Comparison of ENCODE assay signal across 7 cellular contexts in the genomic region with DNA sequence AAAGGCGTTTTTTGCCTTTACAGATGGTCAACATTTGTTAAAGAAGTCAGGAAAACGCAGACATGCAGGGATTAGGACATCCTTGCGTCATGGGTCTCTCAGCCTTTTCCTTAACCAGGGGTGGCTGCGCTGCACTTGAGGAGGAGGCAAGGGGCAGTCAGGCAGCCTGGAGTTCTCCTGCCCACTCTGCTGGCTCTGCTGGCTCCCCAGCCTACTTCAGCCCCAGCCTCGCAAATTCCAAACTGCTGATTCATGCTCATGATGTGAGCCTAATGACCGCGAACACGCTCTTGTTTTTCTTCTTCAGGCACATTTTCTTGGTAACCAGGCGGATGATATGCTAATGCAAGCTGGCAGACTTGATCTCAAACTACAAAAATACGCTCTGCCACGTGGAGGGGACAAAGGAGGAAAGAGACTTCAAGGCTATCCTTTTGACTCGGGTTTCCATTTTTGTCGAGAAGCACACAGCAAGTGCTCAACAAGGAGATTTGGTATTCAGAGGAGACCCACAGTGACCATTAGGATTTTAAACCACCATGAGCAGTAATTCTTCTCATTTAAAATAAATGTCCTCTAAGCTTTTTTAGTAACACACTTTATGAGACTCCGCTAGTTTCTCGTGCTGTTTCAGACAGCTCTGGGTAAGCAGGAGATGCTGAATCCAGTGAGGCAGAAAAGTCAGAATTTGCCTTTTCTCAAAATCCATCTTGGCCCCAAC.
DNase-seq lines count a peak whose midpoint lies in the region; ATAC-seq and TF ChIP-seq lines count a peak whose summit lies in the region.

No MANE protein-coding gene starts in this region.

- DNase-seq in HFF-Myc (ENCODE audit: extremely low read depth, low read depth): peak; percentile 99
- DNase-seq in RWPE1 (ENCODE audit: low spot score): peak; percentile 76
- DNase-seq in right lobe of liver: peak in 1 of 3 donors; percentile 22

- H3K36me3 ChIP-seq in ectodermal cell (ENCODE audit: control insufficient read depth, insufficient read depth, low read length) (no peaks in the 10 kb centered on the region), right lobe of liver (no peaks in the 10 kb centered on the region), subcutaneous abdominal adipose tissue (ENCODE audit: control insufficient read depth in 5 of 5, insufficient read depth in 5 of 5, low read length in 5 of 5) (no peaks in the 10 kb centered on the region)

- 50 to 54% methylated on average over 15 of the region's 15 CpGs for WGBS in ectodermal cell, 2 experiments
- WGBS in right lobe of liver (ENCODE audit: insufficient coverage, low coverage, low lambda C conversion rate, missing lambda C conversion rate): 38% methylated on average over 14 of the region's 15 CpGs

- CTCF ChIA-PET in RWPE1 (lab: Yijun Ruan, JAX): no interaction called here

- POLR2A ChIA-PET in RWPE1 (lab: Yijun Ruan, JAX; ENCODE audit: low non-redundant PET): no interaction called here

- peak overlapping the region in 3 of 5 donors; percentile 31 to 66 (median 54) for H3K9ac ChIP-seq in subcutaneous abdominal adipose tissue (ENCODE audit: low read length in 5 of 5)

- peak overlapping the region; percentile 37 for H3K4me3 ChIP-seq in HFF-Myc (replicated peaks; ENCODE audit: low read depth, low read length)
- no peak overlapping the region for H3K4me3 ChIP-seq in ectodermal cell (ENCODE audit: insufficient read depth, low read depth, low read length)
- H3K4me3 ChIP-seq in right lobe of liver: no peak overlapping the region
- H3K4me3 ChIP-seq in subcutaneous abdominal adipose tissue (ENCODE audit: low read depth in 1 of 5, low read length in 5 of 5): peak overlapping the region; percentile 23 to 61 (median 53)

- H3K27ac ChIP-seq in RWPE1 (peak overlapping the region; percentile 96), ectodermal cell (ENCODE audit: insufficient read depth, low read depth, low read length, poor library complexity, severe bottlenecking) (peak overlapping the region; percentile 70), right lobe of liver (no peak overlapping the region), subcutaneous abdominal adipose tissue (ENCODE audit: low read depth, low read length) (peak overlapping the region; percentile 64)

- no peak for TF ChIP-seq POLR2A in right lobe of liver (IDR thresholded peaks at IDR 0.05)

- H3K27me3 ChIP-seq in ectodermal cell (ENCODE audit: control insufficient read depth, insufficient read depth, low read length, poor library complexity, severe bottlenecking): no peaks in the 10 kb centered on the region
- H3K27me3 ChIP-seq in right lobe of liver: no peaks in the 10 kb centered on the region
- H3K27me3 ChIP-seq in subcutaneous abdominal adipose tissue (ENCODE audit: control insufficient read depth in 5 of 5, insufficient read depth in 4 of 5, low read length in 5 of 5): no peaks in the 10 kb centered on the region

- intact Hi-C loops in right lobe of liver (cut with DNase I): no loop called here

- H3K9me3 ChIP-seq in ectodermal cell (ENCODE audit: control insufficient read depth, low read length) (no peaks in the 10 kb centered on the region), right lobe of liver (no peaks in the 10 kb centered on the region), subcutaneous abdominal adipose tissue (ENCODE audit: control insufficient read depth in 5 of 5, low read length in 5 of 5) (no peaks in the 10 kb centered on the region)

- peak; percentile 36 to 56 (median 47) for ATAC-seq in right lobe of liver
- no peak for ATAC-seq in GM21367 (IDR thresholded peaks at IDR 0.05; ENCODE audit: unreplicated experiment)
- ATAC-seq in HG03139 (IDR thresholded peaks at IDR 0.05; ENCODE audit: unreplicated experiment): no peak

- H3K4me1 ChIP-seq in ectodermal cell (ENCODE audit: control insufficient read depth, insufficient read depth, low read length) (peaks cover 10% of the 10 kb centered on the region), right lobe of liver (no peaks in the 10 kb centered on the region), subcutaneous abdominal adipose tissue (ENCODE audit: control insufficient read depth in 5 of 5, insufficient read depth in 5 of 5, low read length in 5 of 5) (peaks cover 0 to 15% (median 13%) of the 10 kb centered on the region in 5 donors)

- TF ChIP-seq CTCF in HFF-Myc (IDR thresholded peaks at IDR 0.05; ENCODE audit: low read depth, low read length, missing control alignments): no peak
- TF ChIP-seq CTCF in RWPE1 (conservative IDR thresholded peaks at IDR 0.05; ENCODE audit: low read depth): no peak
- TF ChIP-seq CTCF in right lobe of liver (IDR thresholded peaks at IDR 0.05): no peak

Comparison
In these comparisons a context has a peak if more than half of its experiments do, and no peak if none do; other contexts are left out.
1. H3K4me3 ChIP-seq: peak in HFF-Myc (single experiment) and subcutaneous abdominal adipose tissue (5 of 5); none in ectodermal cell (single experiment) and right lobe of liver (0 of 3).
2. H3K27ac ChIP-seq: peak in RWPE1 (single experiment), ectodermal cell (single experiment) and subcutaneous abdominal adipose tissue (single experiment); none in right lobe of liver (0 of 3).
3. ATAC-seq: peak in right lobe of liver (4 of 4); none in GM21367 (single experiment) and HG03139 (single experiment).